11 cellular contexts compared by ENCODE assay signal in the genomic region with DNA sequence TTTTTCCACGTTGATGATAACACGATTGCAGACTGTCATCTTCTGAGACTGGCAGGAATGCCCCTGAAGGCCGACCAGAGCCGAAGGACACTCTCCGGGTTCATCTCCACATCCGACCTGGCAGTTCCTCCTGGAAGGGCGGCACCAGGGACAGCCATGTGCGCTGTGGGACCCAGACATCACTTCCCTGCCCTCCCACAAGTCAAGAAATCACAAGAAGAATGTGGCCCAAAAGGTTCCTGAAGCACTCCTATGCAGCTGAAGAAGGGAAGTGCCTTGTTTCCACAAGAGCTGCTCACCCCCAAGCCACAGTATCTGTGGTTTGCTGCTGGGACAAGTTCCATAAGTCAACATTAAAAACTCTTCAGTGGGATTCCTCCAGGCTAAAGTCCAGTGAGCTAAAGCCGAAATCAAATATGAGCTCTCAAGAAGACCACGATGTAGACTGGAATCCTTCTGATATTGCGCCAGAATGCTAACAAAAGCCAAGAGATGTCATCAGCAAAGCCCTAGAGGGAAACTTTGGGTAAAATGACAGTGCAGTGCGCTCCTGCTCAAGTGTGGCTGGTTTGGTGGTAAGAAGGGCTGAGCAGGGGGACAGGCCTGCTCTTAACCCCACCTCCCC. TPM values are rescaled to one million over a fixed set of nuclear protein-coding genes. Genes with fewer than 3 reads are reported as not detected.
DNase-seq lines count a peak whose midpoint lies in the region; ATAC-seq, FAIRE-seq and TF ChIP-seq lines count a peak whose summit lies in the region.
"Had no signal": no experiment of that assay in that cellular context is flagged by ENCODE, and none has a peak within 500 bp of the region (broad histone marks: within the 10 kb centered on the region; RNA-seq: fewer than 3 reads in every experiment).

No MANE protein-coding gene starts in this region.

- BruUV-seq in PC-3 (replicated peaks; lab: Mats Ljungman, UMichigan): no TSS peak

- POLR2A ChIA-PET in PC-3 (lab: Charles Lee; ENCODE audit: unreplicated experiment): no interaction called here

- CTCF ChIA-PET in PC-3 (lab: Charles Lee): no interaction called here

- H3K36me3 ChIP-seq in PC-3 (ENCODE audit: low read depth, low read length) (no peaks in the 10 kb centered on the region), esophagus muscularis mucosa (no peaks in the 10 kb centered on the region), prostate gland (no peaks in the 10 kb centered on the region), neural progenitor cell (no peaks in the 10 kb centered on the region)

- H3K4me1 ChIP-seq in PC-3 (ENCODE audit: insufficient read depth, low read length) (peaks cover 51% of the 10 kb centered on the region), esophagus muscularis mucosa (peaks cover 58 to 96% (median 90%) of the 10 kb centered on the region in 4 donors), prostate gland (replicated peaks) (peaks cover 43% of the 10 kb centered on the region), neural progenitor cell (no peaks in the 10 kb centered on the region)

- H3K9me3 ChIP-seq in PC-3 (ENCODE audit: low read length): no peaks in the 10 kb centered on the region
- no peaks in the 10 kb centered on the region for H3K9me3 ChIP-seq in esophagus muscularis mucosa
- H3K9me3 ChIP-seq in prostate gland: no peaks in the 10 kb centered on the region
- no peaks in the 10 kb centered on the region for H3K9me3 ChIP-seq in neural progenitor cell (ENCODE audit: low read depth)

- H4K20me1 ChIP-seq in PC-3 (ENCODE audit: low read length): no peaks in the 10 kb centered on the region; the same call in 1 of the 2 replicates
- peaks cover 50% of the 10 kb centered on the region for H4K20me1 ChIP-seq in neural progenitor cell (ENCODE audit: low read depth)

- H3K27me3 Mint-ChIP-seq in neural progenitor cell (ENCODE audit: insufficient read depth, low read depth): peaks cover 2% of the 10 kb centered on the region
- H3K27me3 Mint-ChIP-seq in activated naive CD8-positive, alpha-beta T cell treated with anti-CD3 and anti-CD28 coated beads, Interleukin-2, amount 50 U/mL, for 24 hours: no peaks in the 10 kb centered on the region

- H3K4me3 ChIP-seq in PC-3 (ENCODE audit: low read length): no peak overlapping the region
- H3K4me3 ChIP-seq in esophagus muscularis mucosa: peak overlapping the region; percentile 43 to 62 (median 52)
- H3K4me3 ChIP-seq in prostate gland: peak overlapping the region in 1 of 2 donors; percentile 31
- H3K4me3 ChIP-seq in neural progenitor cell: no peak overlapping the region

- TF ChIP-seq CTCF in C4-2B (conservative IDR thresholded peaks at IDR 0.05) (no peak), PC-3 (conservative IDR thresholded peaks at IDR 0.05; ENCODE audit: low read depth, low read length) (no peak), esophagus muscularis mucosa (IDR thresholded peaks at IDR 0.05) (no peak), prostate gland (IDR thresholded peaks at IDR 0.05) (no peak), neural progenitor cell (IDR thresholded peaks at IDR 0.05) (no peak)

- H3K36me3 Mint-ChIP-seq in neural progenitor cell: peaks cover 21% of the 10 kb centered on the region
- H3K36me3 Mint-ChIP-seq in activated naive CD8-positive, alpha-beta T cell treated with anti-CD3 and anti-CD28 coated beads, Interleukin-2, amount 50 U/mL, for 24 hours (ENCODE audit: low read depth): no peaks in the 10 kb centered on the region

- no peak for TF ChIP-seq POLR2A in esophagus muscularis mucosa (IDR thresholded peaks at IDR 0.05; ENCODE audit: low read depth)
- TF ChIP-seq POLR2A in prostate gland (IDR thresholded peaks at IDR 0.05): no peak

- H3F3A ChIP-seq in PC-3 (ENCODE audit: low read length, unreplicated experiment) (no peaks in the 10 kb centered on the region), neural progenitor cell (ENCODE audit: low read depth) (no peaks in the 10 kb centered on the region)

- peak; percentile 64 for DNase-seq in PC-3
- no peak for DNase-seq in esophagus muscularis mucosa (ENCODE audit: extremely low spot score)
- DNase-seq in prostate gland (ENCODE audit: low spot score): peak; percentile 55
- DNase-seq in GM19239 (ENCODE audit: insufficient read length, low spot score): no peak
- no peak for DNase-seq in urothelium cell line (ENCODE audit: low spot score)
- DNase-seq in neural progenitor cell (ENCODE audit: low spot score): no peak
- no peak for DNase-seq in activated naive CD8-positive, alpha-beta T cell treated with anti-CD3 and anti-CD28 coated beads, Interleukin-2, amount 50 U/mL, for 24 hours
- DNase-seq: DMS 273 treated with DMSO at 0.1 percent for 48 hours, kidney had no signal

- H3K27ac Mint-ChIP-seq in neural progenitor cell: no peak overlapping the region
- no peak overlapping the region for H3K27ac Mint-ChIP-seq in activated naive CD8-positive, alpha-beta T cell treated with anti-CD3 and anti-CD28 coated beads, Interleukin-2, amount 50 U/mL, for 24 hours

- TF ChIP-seq EP300 in esophagus muscularis mucosa (IDR thresholded peaks at IDR 0.05): no peak

- peaks cover 12% of the 10 kb centered on the region for H3K9me3 Mint-ChIP-seq in neural progenitor cell
- H3K9me3 Mint-ChIP-seq in activated naive CD8-positive, alpha-beta T cell treated with anti-CD3 and anti-CD28 coated beads, Interleukin-2, amount 50 U/mL, for 24 hours: no peaks in the 10 kb centered on the region

- H3K4me2 ChIP-seq in PC-3 (ENCODE audit: low read length) (peak overlapping the region; percentile 84), neural progenitor cell (no peak overlapping the region)
- H3K4me2 ChIP-seq: KMS-11 had no signal

- H3K9me2 ChIP-seq in PC-3 (replicated peaks; ENCODE audit: low read length): no peaks in the 10 kb centered on the region

- no peak overlapping the region for H3K9ac ChIP-seq in PC-3 (ENCODE audit: low read length)
- no peak overlapping the region for H3K9ac ChIP-seq in neural progenitor cell
- H3K9ac ChIP-seq: KMS-11 had no signal

- ATAC-seq in PC-3: no peak
- no peak for ATAC-seq in activated naive CD8-positive, alpha-beta T cell treated with anti-CD3 and anti-CD28 coated beads, Interleukin-2, amount 50 U/mL, for 24 hours

- H3K27ac ChIP-seq in C4-2B (peak overlapping the region; percentile 100), PC-3 (ENCODE audit: low read length) (peak overlapping the region; percentile 87), esophagus muscularis mucosa (replicated peaks in 1 of 4) (peak overlapping the region; percentile 87 to 95 (median 94)), prostate gland (peak overlapping the region; percentile 96 to 97), neural progenitor cell (no peak overlapping the region)
- H3K27ac ChIP-seq: KMS-11 had no signal

- H3K4me1 Mint-ChIP-seq in neural progenitor cell: peaks cover 19% of the 10 kb centered on the region
- peaks cover 48% of the 10 kb centered on the region for H3K4me1 Mint-ChIP-seq in activated naive CD8-positive, alpha-beta T cell treated with anti-CD3 and anti-CD28 coated beads, Interleukin-2, amount 50 U/mL, for 24 hours

- 50% methylated on average over 12 of the region's 12 CpGs for WGBS in esophagus muscularis mucosa
- WGBS in prostate gland: 32% methylated on average over 12 of the region's 12 CpGs

- H2AFZ ChIP-seq in PC-3 (ENCODE audit: low read length) (no peak overlapping the region), neural progenitor cell (replicated peaks) (no peak overlapping the region)

- no peak overlapping the region for H3K4me3 Mint-ChIP-seq in neural progenitor cell
- H3K4me3 Mint-ChIP-seq in activated naive CD8-positive, alpha-beta T cell treated with anti-CD3 and anti-CD28 coated beads, Interleukin-2, amount 50 U/mL, for 24 hours: no peak overlapping the region

- H3K27me3 ChIP-seq in PC-3 (ENCODE audit: low read length): no peaks in the 10 kb centered on the region
- H3K27me3 ChIP-seq in esophagus muscularis mucosa: no peaks in the 10 kb centered on the region
- H3K27me3 ChIP-seq in prostate gland (replicated peaks; ENCODE audit: insufficient read depth): no peaks in the 10 kb centered on the region
- no peaks in the 10 kb centered on the region for H3K27me3 ChIP-seq in neural progenitor cell

- H3K79me2 ChIP-seq in PC-3 (ENCODE audit: low read length) (peaks cover 76% of the 10 kb centered on the region), neural progenitor cell (ENCODE audit: low read depth) (peaks cover 99% of the 10 kb centered on the region)

- intact Hi-C loops in PC-3 (cut with micrococcal nuclease): no loop called here
- intact Hi-C loops in esophagus muscularis mucosa (cut with DNase I): loop anchor here (5.0 kb wide), 1 partner anchor 91 kb away; no protein-coding TSS in a partner anchor
- intact Hi-C loops in prostate gland (cut with DNase I): no loop called here

- FAIRE-seq in GM19239 (lab: Jason Lieb, UNC): no peak
- FAIRE-seq in urothelium cell line (lab: Jason Lieb, UNC): no peak
- FAIRE-seq: kidney had no signal

RNA-seq across cellular contexts. Expression of a gene that starts 21.2 kb away (rescaled TPM):
- 25.7 and 46.1 TPM in 2 replicates for total RNA-seq in PC-3 (2014; rRNA removed)
- total RNA-seq in esophagus muscularis mucosa: 100 to 1,000 TPM in 3 of 4 donors, 10 to 100 TPM in 1; 91.1 to 147 (median 116) TPM
- total RNA-seq in prostate gland: 10 to 100 TPM; 78.0 to 87.1 TPM
- 38.1 and 48.7 TPM in 2 replicates for total RNA-seq in neural progenitor cell (ENCODE audit: low replicate concordance)

Comparison
In these comparisons a context has a peak if more than half of its experiments do, and no peak if none do; other contexts are left out.
1. DNase-seq: peak in PC-3 (single experiment) and prostate gland (single experiment); none in esophagus muscularis mucosa (single experiment), GM19239 (single experiment), urothelium cell line (single experiment), neural progenitor cell (single experiment) and activated naive CD8-positive, alpha-beta T cell treated with anti-CD3 and anti-CD28 coated beads, Interleukin-2, amount 50 U/mL, for 24 hours (single experiment).
2. H3K4me3 ChIP-seq: peak in esophagus muscularis mucosa (4 of 4); none in PC-3 (single experiment) and neural progenitor cell (single experiment).